Comparison of ENCODE assay signal across 2 cellular contexts in the genomic region with DNA sequence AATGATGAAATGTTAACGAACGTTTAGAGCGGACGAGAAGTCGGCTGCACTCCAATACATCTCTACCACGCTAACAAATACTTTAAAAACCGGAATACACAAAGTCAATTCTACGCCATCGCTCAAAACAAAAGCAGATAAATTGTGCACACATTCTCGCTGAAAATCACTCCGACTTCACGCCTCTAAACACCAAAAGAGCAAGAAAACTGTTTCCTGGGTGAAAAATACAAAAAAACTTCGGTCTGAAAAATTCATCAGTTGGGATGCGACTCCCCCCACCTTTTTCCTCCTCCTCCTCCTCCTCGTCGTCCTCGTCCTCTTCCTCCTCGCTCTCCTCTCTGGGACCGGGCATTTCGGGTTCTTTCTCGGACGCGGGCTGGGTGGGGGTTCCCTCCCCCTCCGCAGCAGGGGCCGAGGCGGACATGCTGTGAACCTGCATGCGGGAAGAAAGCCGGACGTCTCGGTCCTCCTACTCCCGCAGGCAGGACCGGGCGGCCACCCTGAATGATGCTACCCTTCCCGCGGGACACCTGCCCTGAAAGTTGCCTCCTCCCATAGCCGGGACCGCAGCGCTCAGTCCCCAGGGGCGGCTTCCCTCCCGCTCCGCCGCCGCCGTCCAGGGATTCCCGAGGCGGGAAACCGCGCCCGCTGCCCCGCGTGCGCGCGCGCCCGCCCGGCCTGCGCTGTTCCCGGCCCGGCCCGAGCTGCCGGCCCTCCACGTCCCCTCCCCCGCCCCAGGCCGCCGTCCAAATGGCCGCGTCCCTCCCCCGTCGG.
TF ChIP-seq lines count a peak whose summit lies in the region.

No MANE protein-coding gene starts in this region.

TF ChIP-seq in IMR-90, 13 proteins besides CTCF, POLR2A, EP300 and RAD21:
- TF ChIP-seq CEBPB (IDR thresholded peaks at IDR 0.05; ENCODE audit: low read depth, low read length) (no peak), MAZ (IDR thresholded peaks at IDR 0.05; ENCODE audit: borderline replicate concordance, low read depth, low read length) (0 out of 2 replicates have a peak, but pooled peaks have one; percentile 8), SMC3 (IDR thresholded peaks at IDR 0.05; ENCODE audit: low read depth, low read length) (no peak), MXI1 (IDR thresholded peaks at IDR 0.05; ENCODE audit: borderline replicate concordance, low read depth, low read length) (no peak), RCOR1 (IDR thresholded peaks at IDR 0.05; ENCODE audit: insufficient replicate concordance, low read length) (no peak)

TF ChIP-seq in HepG2, 621 proteins besides CTCF, POLR2A, EP300 and RAD21 (continues in another document):
- TF ChIP-seq SRF (IDR thresholded peaks at IDR 0.05; ENCODE audit: low read depth, low read length) (no peak), SP4 (CRISPR knock-in tag; IDR thresholded peaks at IDR 0.05) (no peak; the same call in none of the 2 replicates), ZNF564 (CRISPR knock-in tag; IDR thresholded peaks at IDR 0.05) (no peak), ZNF615 (CRISPR knock-in tag; IDR thresholded peaks at IDR 0.05; ENCODE audit: borderline replicate concordance) (no peak), ZNF7 (CRISPR knock-in tag; IDR thresholded peaks at IDR 0.05) (no peak), SIX1 (CRISPR knock-in tag; IDR thresholded peaks at IDR 0.05; ENCODE audit: borderline replicate concordance) (no peak), ZNF33A (CRISPR knock-in tag; IDR thresholded peaks at IDR 0.05; ENCODE audit: borderline replicate concordance) (no peak), ATF4 (CRISPR knock-in tag; IDR thresholded peaks at IDR 0.05) (no peak), ZFY (CRISPR knock-in tag; IDR thresholded peaks at IDR 0.05) (no peak), ZNF703 (CRISPR knock-in tag; IDR thresholded peaks at IDR 0.05; ENCODE audit: borderline replicate concordance) (no peak), NCOA2 (CRISPR knock-in tag; IDR thresholded peaks at IDR 0.05) (no peak), ZNF350 (CRISPR knock-in tag; IDR thresholded peaks at IDR 0.05; ENCODE audit: borderline replicate concordance, low read depth) (no peak), ZFP62 (CRISPR knock-in tag; IDR thresholded peaks at IDR 0.05) (no peak), ATRX (CRISPR knock-in tag; IDR thresholded peaks at IDR 0.05; ENCODE audit: borderline replicate concordance) (no peak), ZNF414 (CRISPR knock-in tag; IDR thresholded peaks at IDR 0.05) (no peak), ZNF660 (CRISPR knock-in tag; IDR thresholded peaks at IDR 0.05; ENCODE audit: borderline replicate concordance, low read depth) (no peak), REXO4 (CRISPR knock-in tag; IDR thresholded peaks at IDR 0.05; ENCODE audit: borderline replicate concordance) (no peak), SOX5 (CRISPR knock-in tag; IDR thresholded peaks at IDR 0.05; ENCODE audit: borderline replicate concordance) (no peak), CREM (IDR thresholded peaks at IDR 0.05) (no peak), CREM (CRISPR knock-in tag; IDR thresholded peaks at IDR 0.05) (no peak), GATAD2A (CRISPR knock-in tag; IDR thresholded peaks at IDR 0.05) (no peak), ZNF136 (CRISPR knock-in tag; IDR thresholded peaks at IDR 0.05; ENCODE audit: low read depth) (no peak), LCORL (IDR thresholded peaks at IDR 0.05) (no peak), LCORL (CRISPR knock-in tag; IDR thresholded peaks at IDR 0.05) (no peak), SMC3 (IDR thresholded peaks at IDR 0.05; ENCODE audit: low read length) (no peak), SNAPC4 (CRISPR knock-in tag; IDR thresholded peaks at IDR 0.05) (no peak), JARID2 (CRISPR knock-in tag; IDR thresholded peaks at IDR 0.05; ENCODE audit: insufficient replicate concordance) (no peak), ZMYM4 (CRISPR knock-in tag; IDR thresholded peaks at IDR 0.05) (no peak), CEBPZ (IDR thresholded peaks at IDR 0.05; ENCODE audit: low read length) (no peak), ZNF121 (CRISPR knock-in tag; IDR thresholded peaks at IDR 0.05) (no peak), GRHL1 (CRISPR knock-in tag; conservative IDR thresholded peaks at IDR 0.05) (no peak), ZNF138 (CRISPR knock-in tag; IDR thresholded peaks at IDR 0.05; ENCODE audit: low read depth) (no peak), NR2F6 (IDR thresholded peaks at IDR 0.05) (no peak), NR2F6 (CRISPR knock-in tag; IDR thresholded peaks at IDR 0.05) (no peak), ZNF713 (CRISPR knock-in tag; IDR thresholded peaks at IDR 0.05) (no peak), ZNF563 (CRISPR knock-in tag; IDR thresholded peaks at IDR 0.05) (no peak; the same call in 1 of the 2 replicates), ZNF513 (CRISPR knock-in tag; conservative IDR thresholded peaks at IDR 0.05) (no peak), SRSF4 (IDR thresholded peaks at IDR 0.05; ENCODE audit: low read depth, low read length, poor library complexity, severe bottlenecking) (no peak), NFKBIZ (CRISPR knock-in tag; IDR thresholded peaks at IDR 0.05) (no peak)
- TF ChIP-seq, protein P1, sequence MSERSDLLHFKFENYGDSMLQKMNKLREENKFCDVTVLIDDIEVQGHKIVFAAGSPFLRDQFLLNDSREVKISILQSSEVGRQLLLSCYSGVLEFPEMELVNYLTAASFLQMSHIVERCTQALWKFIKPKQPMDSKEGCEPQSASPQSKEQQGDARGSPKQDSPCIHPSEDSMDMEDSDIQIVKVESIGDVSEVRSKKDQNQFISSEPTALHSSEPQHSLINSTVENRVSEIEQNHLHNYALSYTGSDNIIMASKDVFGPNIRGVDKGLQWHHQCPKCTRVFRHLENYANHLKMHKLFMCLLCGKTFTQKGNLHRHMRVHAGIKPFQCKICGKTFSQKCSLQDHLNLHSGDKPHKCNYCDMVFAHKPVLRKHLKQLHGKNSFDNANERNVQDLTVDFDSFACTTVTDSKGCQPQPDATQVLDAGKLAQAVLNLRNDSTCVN (CRISPR knock-in tag; IDR thresholded peaks at IDR 0.05; ENCODE audit: borderline replicate concordance): no peak
- TF ChIP-seq, protein P2, sequence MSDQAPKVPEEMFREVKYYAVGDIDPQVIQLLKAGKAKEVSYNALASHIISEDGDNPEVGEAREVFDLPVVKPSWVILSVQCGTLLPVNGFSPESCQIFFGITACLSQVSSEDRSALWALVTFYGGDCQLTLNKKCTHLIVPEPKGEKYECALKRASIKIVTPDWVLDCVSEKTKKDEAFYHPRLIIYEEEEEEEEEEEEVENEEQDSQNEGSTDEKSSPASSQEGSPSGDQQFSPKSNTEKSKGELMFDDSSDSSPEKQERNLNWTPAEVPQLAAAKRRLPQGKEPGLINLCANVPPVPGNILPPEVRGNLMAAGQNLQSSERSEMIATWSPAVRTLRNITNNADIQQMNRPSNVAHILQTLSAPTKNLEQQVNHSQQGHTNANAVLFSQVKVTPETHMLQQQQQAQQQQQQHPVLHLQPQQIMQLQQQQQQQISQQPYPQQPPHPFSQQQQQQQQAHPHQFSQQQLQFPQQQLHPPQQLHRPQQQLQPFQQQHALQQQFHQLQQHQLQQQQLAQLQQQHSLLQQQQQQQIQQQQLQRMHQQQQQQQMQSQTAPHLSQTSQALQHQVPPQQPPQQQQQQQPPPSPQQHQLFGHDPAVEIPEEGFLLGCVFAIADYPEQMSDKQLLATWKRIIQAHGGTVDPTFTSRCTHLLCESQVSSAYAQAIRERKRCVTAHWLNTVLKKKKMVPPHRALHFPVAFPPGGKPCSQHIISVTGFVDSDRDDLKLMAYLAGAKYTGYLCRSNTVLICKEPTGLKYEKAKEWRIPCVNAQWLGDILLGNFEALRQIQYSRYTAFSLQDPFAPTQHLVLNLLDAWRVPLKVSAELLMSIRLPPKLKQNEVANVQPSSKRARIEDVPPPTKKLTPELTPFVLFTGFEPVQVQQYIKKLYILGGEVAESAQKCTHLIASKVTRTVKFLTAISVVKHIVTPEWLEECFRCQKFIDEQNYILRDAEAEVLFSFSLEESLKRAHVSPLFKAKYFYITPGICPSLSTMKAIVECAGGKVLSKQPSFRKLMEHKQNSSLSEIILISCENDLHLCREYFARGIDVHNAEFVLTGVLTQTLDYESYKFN (CRISPR knock-in tag; conservative IDR thresholded peaks at IDR 0.05): 0 out of 2 replicates have a peak, but pooled peaks have one; percentile 12
